25 cellular contexts compared by ENCODE assay signal in genomic region chr20:56575961-56576360, GRCh38. TPM values are rescaled to one million over a fixed set of nuclear protein-coding genes. Genes with fewer than 3 reads are reported as not detected.
DNase-seq lines count a peak whose midpoint lies in the region; ATAC-seq, FAIRE-seq and TF ChIP-seq lines count a peak whose summit lies in the region.
"Had no signal": no experiment of that assay in that cellular context is flagged by ENCODE, and none has a peak within 500 bp of the region (broad histone marks: within the 10 kb centered on the region; RNA-seq: fewer than 3 reads in every experiment).

No MANE protein-coding gene starts in this region.

- CTCF ChIA-PET in MCF 10A (lab: Yijun Ruan, JAX) (interaction anchor here (0.6 to 11.0 kb wide), 10 partner anchors 10 to 486 kb away, joined by 3 to 301 read pairs (median 3); partner anchors contain the start of genes AURKA and CSTF1), mammary epithelial cell (lab: Charles Lee; ENCODE audit: low non-redundant PET) (no interaction called here)

- H3K9ac ChIP-seq in mammary epithelial cell (ENCODE audit: insufficient read depth, low read length) (no peak overlapping the region), kidney (ENCODE audit: low read length in 2 of 2) (no peak overlapping the region)

- H3K4me3 Mint-ChIP-seq in MCF 10A (ENCODE audit: unreplicated experiment), result no peak overlapping the region
- H3K4me3 Mint-ChIP-seq: CD4-positive, alpha-beta T cell; GM23338 had no signal

- dilution Hi-C loops in mammary epithelial cell (cut with HindIII; ENCODE audit: low sequenced_read_pairs), result no loop called here

- POLR2A ChIA-PET in MCF 10A (lab: Yijun Ruan, JAX), result interaction anchor here (2.5 to 5.1 kb wide), 3 partner anchors 17 to 25 kb away, joined by 13 to 48 read pairs (median 44); no protein-coding TSS in a partner anchor

- H3K36me3 Mint-ChIP-seq in MCF 10A (ENCODE audit: insufficient read depth, unreplicated experiment), result no peaks in the 10 kb centered on the region

- no TSS peak for BruUV-seq in MCF 10A (replicated peaks; lab: Mats Ljungman, UMichigan)
- no TSS peak for BruUV-seq in mammary epithelial cell (replicated peaks; lab: Mats Ljungman, UMichigan)

- ATAC-seq in HG03521 (IDR thresholded peaks at IDR 0.05; ENCODE audit: unreplicated experiment) (no peak), GM21576 (IDR thresholded peaks at IDR 0.05; ENCODE audit: unreplicated experiment) (no peak)
- ATAC-seq: A549, GM23338 had no signal

- H3K9me3 ChIP-seq in mammary epithelial cell (replicated peaks; ENCODE audit: insufficient read depth, low read length) (no peaks in the 10 kb centered on the region), kidney (ENCODE audit: control insufficient read depth in 1 of 2, low read length in 2 of 2) (no peaks in the 10 kb centered on the region), spleen (peaks cover 0 to 3% (median 0%) of the 10 kb centered on the region in 8 donors)

- no peak for DNase-seq in MCF 10A (ENCODE audit: unreplicated experiment)
- DNase-seq in mammary epithelial cell, result no peak
- peak; percentile 60 for DNase-seq in kidney
- peak; percentile 8 for DNase-seq in spleen
- no peak for DNase-seq in NCI-H82 treated with DMSO at 0.1 percent for 48 hours (lab: John Stamatoyannopoulos, UW; ENCODE audit: unreplicated experiment)
- DNase-seq: AML-193; CD4-positive, alpha-beta T cell; DMS153; DMS79; GDM1; HCEC 1CT; KG1 had no signal

- no peaks in the 10 kb centered on the region for H3K27me3 Mint-ChIP-seq in MCF 10A (ENCODE audit: insufficient read depth, unreplicated experiment)

- no peaks in the 10 kb centered on the region for H3K27me3 ChIP-seq in mammary epithelial cell (ENCODE audit: insufficient read depth, low read length)
- peaks cover 0 to 15% (median 0%) of the 10 kb centered on the region in 7 donors for H3K27me3 ChIP-seq in spleen (replicated peaks in 1 of 7)

- no peaks in the 10 kb centered on the region for H3K36me3 ChIP-seq in mammary epithelial cell (ENCODE audit: insufficient read depth, low read length)
- no peaks in the 10 kb centered on the region for H3K36me3 ChIP-seq in kidney (ENCODE audit: control insufficient read depth in 1 of 2, insufficient read depth in 2 of 2, low read length in 2 of 2)
- H3K36me3 ChIP-seq in spleen, result no peaks in the 10 kb centered on the region

- TF ChIP-seq CTCF in MCF 10A (IDR thresholded peaks at IDR 0.05; ENCODE audit: unreplicated experiment) (no peak), mammary epithelial cell (conservative IDR thresholded peaks at IDR 0.05 in 1 of 2, IDR thresholded peaks at IDR 0.05 in 1 of 2; ENCODE audit: extremely low read depth in 1 of 2, insufficient read depth in 1 of 2, low read depth in 1 of 2, low read length in 2 of 2) (no peak), kidney (IDR thresholded peaks at IDR 0.05; ENCODE audit: borderline replicate concordance, extremely low read depth, insufficient read depth) (no peak), spleen (IDR thresholded peaks at IDR 0.05 in 8 of 11, conservative IDR thresholded peaks at IDR 0.05 in 3 of 11) (no peak)

- WGBS in mammary epithelial cell (ENCODE audit: low coverage, missing lambda C conversion rate), result 100% methylated on average over 3 of the region's 4 CpGs
- WGBS in spleen, 5 donors, result 56 to 59% (median 56%) methylated on average over 4 of the region's 4 CpGs

- no peak overlapping the region for H2AFZ ChIP-seq in mammary epithelial cell (ENCODE audit: low read depth, low read length)
- H2AFZ ChIP-seq: GM23338 had no signal

- H3K4me3 ChIP-seq in mammary epithelial cell (replicated peaks in 1 of 3; ENCODE audit: insufficient read depth in 1 of 3, low read depth in 2 of 3, low read length in 3 of 3) (no peak overlapping the region), kidney (ENCODE audit: low read length in 2 of 2) (no peak overlapping the region), spleen (no peak overlapping the region)
- H3K4me3 ChIP-seq: A549, GM23338 had no signal

- FAIRE-seq in kidney (lab: Jason Lieb, UNC), result no peak
- FAIRE-seq: A549, GM12892, GM18507, H54, HepG2 had no signal

- no peak overlapping the region for H3K4me2 ChIP-seq in mammary epithelial cell (ENCODE audit: insufficient read depth, low read depth, low read length)
- H3K4me2 ChIP-seq: A549, GM23338 had no signal

- no peaks in the 10 kb centered on the region for H3K9me3 Mint-ChIP-seq in MCF 10A (ENCODE audit: unreplicated experiment)
- H3K9me3 Mint-ChIP-seq: CD4-positive, alpha-beta T cell had no signal

- no peaks in the 10 kb centered on the region for H4K20me1 ChIP-seq in mammary epithelial cell (ENCODE audit: insufficient read depth, low read length)

- H3K27ac ChIP-seq in mammary epithelial cell (ENCODE audit: insufficient read depth, low read depth, low read length) (no peak overlapping the region), kidney (ENCODE audit: low read depth in 2 of 2, low read length in 2 of 2) (no peak overlapping the region), spleen (no peak overlapping the region)
- H3K27ac ChIP-seq: 22Rv1, A549, C4-2B, HL-60 had no signal

- intact Hi-C loops in MCF 10A (cut with micrococcal nuclease), result loop anchor here (5.0 kb wide), 1 partner anchor 389 kb away; no protein-coding TSS in a partner anchor
- intact Hi-C loops in mammary epithelial cell (cut with micrococcal nuclease), result loop anchor here (2.0 to 5.0 kb wide), 3 partner anchors 327 to 389 kb away; partner anchors contain the start of gene MC3R
- intact Hi-C loops in kidney (cut with DNase I), result no loop called here
- intact Hi-C loops in spleen (cut with DNase I; ENCODE audit: low total_unique reads), result no loop called here

- peak overlapping the region; percentile 71 for H3K27ac Mint-ChIP-seq in MCF 10A (ENCODE audit: low read depth, unreplicated experiment)
- H3K27ac Mint-ChIP-seq: CD4-positive, alpha-beta T cell; GM23338 had no signal

- in situ Hi-C loops in mammary epithelial cell (cut with MboI; ENCODE audit: low sequenced_read_pairs in 2 of 2), result no loop called here

- no peaks in the 10 kb centered on the region for H3K79me2 ChIP-seq in mammary epithelial cell (ENCODE audit: insufficient read depth, low read length)

- no peak for TF ChIP-seq POLR2A in spleen (IDR thresholded peaks at IDR 0.05)

- peaks cover 18% of the 10 kb centered on the region for H3K4me1 Mint-ChIP-seq in MCF 10A (ENCODE audit: insufficient read depth, unreplicated experiment)

- H3K4me1 ChIP-seq in mammary epithelial cell (ENCODE audit: insufficient read depth, low read length) (peaks cover 13% of the 10 kb centered on the region), kidney (ENCODE audit: control insufficient read depth in 1 of 2, insufficient read depth in 1 of 2, low read depth in 1 of 2, low read length in 2 of 2) (no peaks in the 10 kb centered on the region), spleen (no peaks in the 10 kb centered on the region)
- H3K4me1 ChIP-seq: A549 had no signal

RNA-seq across cellular contexts. Expression of gene FAM209B, which starts 42.9 kb away (rescaled TPM):
- total RNA-seq in MCF 10A (2022) (not detected in 2 replicates), mammary epithelial cell (not detected), kidney (not detected), spleen (1 to 10 TPM in 3 of 7 donors, under 1 TPM in 1, not detected in 3; 0.97 to 1.9 (median 1.6) TPM)
- polyA plus RNA-seq in mammary epithelial cell (0.22 TPM), kidney (ENCODE audit: insufficient read depth, low read depth, low replicate concordance) (not detected), spleen (1 to 10 TPM; 1.4 to 5.8 (median 3.3) TPM)
- not detected for polyA minus RNA-seq in mammary epithelial cell
- total RNA-seq: Daoy, GM23338 had no signal
- polyA plus RNA-seq: BJ had no signal

RNA-seq across cellular contexts. Expression of gene FAM209A, which starts 51.4 kb away (rescaled TPM):
- total RNA-seq in MCF 10A (2022) (0.42 TPM in 1 of 2 replicates, not detected in the other), mammary epithelial cell (under 1 TPM in 1 of 2 donors, not detected in 1; 0.52 TPM), kidney (0.38 TPM), spleen (1 to 10 TPM in 6 of 7 donors, not detected in 1; 1.2 to 4.3 (median 2.1) TPM)
- polyA plus RNA-seq in mammary epithelial cell (not detected), kidney (ENCODE audit: insufficient read depth, low read depth, low replicate concordance) (not detected), spleen (1 to 10 TPM in 2 of 3 donors, under 1 TPM in 1; 0.59 to 2.0 (median 1.1) TPM)
- not detected for polyA minus RNA-seq in mammary epithelial cell
- total RNA-seq: Daoy, GM23338 had no signal
- polyA plus RNA-seq: GM23338 had no signal

RNA-seq across cellular contexts. Expression of gene TFAP2C, which starts 53.1 kb away (rescaled TPM):
- 13.2 and 14.9 TPM in 2 replicates for total RNA-seq in MCF 10A (2022)
- 10 to 100 TPM; 20.0 to 23.3 TPM for total RNA-seq in mammary epithelial cell
- polyA plus RNA-seq in mammary epithelial cell, result 12.7 TPM
- 18.0 TPM for polyA minus RNA-seq in mammary epithelial cell
- 1.4 TPM for total RNA-seq in kidney
- polyA plus RNA-seq in kidney (ENCODE audit: insufficient read depth, low read depth, low replicate concordance), result 0.65 TPM
- under 1 TPM in 1 of 7 donors, not detected in 6; 0.16 TPM for total RNA-seq in spleen
- polyA plus RNA-seq in spleen, result under 1 TPM in 2 of 3 donors, not detected in 1; 0.03 to 0.10 TPM
- total RNA-seq: CD4-positive, alpha-beta T cell; HepG2 had no signal
- polyA plus RNA-seq: HepG2 had no signal

Comparison
In these comparisons a context has a peak if more than half of its experiments do, and no peak if none do; other contexts are left out.
1. DNase-seq: peak in kidney (single experiment) and spleen (single experiment); none in MCF 10A (single experiment), mammary epithelial cell (single experiment) and NCI-H82 treated with DMSO at 0.1 percent for 48 hours (single experiment).
2. intact Hi-C loops: an anchor here in MCF 10A (5.0 kb wide) and mammary epithelial cell (2.0 to 5.0 kb wide); none called in kidney and spleen.